12 cellular contexts compared by ENCODE assay signal in the genomic region with DNA sequence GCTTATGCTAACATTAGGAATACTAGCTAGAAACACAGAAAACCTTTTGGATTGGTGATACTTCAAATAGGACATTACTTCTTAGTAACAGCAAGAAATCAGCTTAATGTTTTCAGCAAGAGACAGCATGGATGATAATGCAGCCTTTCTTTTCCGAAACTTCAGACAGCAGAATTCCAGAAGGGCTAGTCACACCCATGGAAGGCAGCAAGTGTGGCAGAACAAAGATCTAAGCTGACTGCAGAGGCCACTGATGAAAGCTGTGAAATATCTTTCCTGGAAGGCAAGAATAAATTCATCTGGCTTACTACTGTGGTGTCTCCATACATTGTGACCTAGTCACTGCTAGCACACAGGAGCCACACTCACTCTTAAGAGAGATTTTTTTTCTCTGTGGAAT.
DNase-seq lines count a peak whose midpoint lies in the region; ATAC-seq and TF ChIP-seq lines count a peak whose summit lies in the region.
"Had no signal": no experiment of that assay in that cellular context is flagged by ENCODE, and none has a peak within 500 bp of the region (broad histone marks: within the 10 kb centered on the region; RNA-seq: fewer than 3 reads in every experiment).

No MANE protein-coding gene starts in this region.

- H3K27me3 Mint-ChIP-seq in CD4-positive, alpha-beta T cell: no peaks in the 10 kb centered on the region
- H3K27me3 Mint-ChIP-seq in WTC11 (ENCODE audit: low read depth) (no peaks in the 10 kb centered on the region), nephron (ENCODE audit: low read depth) (no peaks in the 10 kb centered on the region)
- H3K27me3 Mint-ChIP-seq in naive thymus-derived CD8-positive, alpha-beta T cell: no peaks in the 10 kb centered on the region

- ATAC-seq in CD4-positive, alpha-beta T cell (ENCODE audit: poor library complexity): no peak
- ATAC-seq in WTC11 (no peak), HG02852 (IDR thresholded peaks at IDR 0.05; ENCODE audit: unreplicated experiment) (no peak)
- no peak for ATAC-seq in naive thymus-derived CD8-positive, alpha-beta T cell

- peak overlapping the region; percentile 28 for H3K27ac Mint-ChIP-seq in CD4-positive, alpha-beta T cell
- H3K27ac Mint-ChIP-seq in WTC11 (0 out of 2 replicates have a peak overlapping the region, but pooled peaks have one; percentile 6), nephron (peak overlapping the region in 2 of 3 experiments; percentile 8 to 46)
- no peak overlapping the region for H3K27ac Mint-ChIP-seq in naive thymus-derived CD8-positive, alpha-beta T cell

- H3K27ac ChIP-seq in CD4-positive, alpha-beta T cell (ENCODE audit: low read depth, low read length): no peak overlapping the region
- H3K27ac ChIP-seq: BLaER1 had no signal

- H3K27me3 ChIP-seq in CD4-positive, alpha-beta T cell (ENCODE audit: control insufficient read depth, insufficient read depth, low read length): no peaks in the 10 kb centered on the region
- H3K27me3 ChIP-seq: BLaER1 had no signal

- no peak for DNase-seq in CD4-positive, alpha-beta T cell
- DNase-seq in WTC11 (ENCODE audit: low spot score): no peak
- peak; percentile 96 for DNase-seq in foreskin melanocyte
- DNase-seq in HPDE6-E6E7 (ENCODE audit: extremely low spot score): no peak
- DNase-seq in UCSD-AML1 (lab: John Stamatoyannopoulos, UW; ENCODE audit: unreplicated experiment): no peak
- no peak for DNase-seq in naive thymus-derived CD8-positive, alpha-beta T cell
- DNase-seq: activated CD4-positive, alpha-beta T cell treated with anti-CD3 and anti-CD28 coated beads, Interleukin-2, amount 50 U/mL, for 4 hours; hypothalamus; NCI-H524 treated with DMSO at 0.1 percent for 48 hours had no signal

- H3K4me3 Mint-ChIP-seq in CD4-positive, alpha-beta T cell: no peak overlapping the region
- H3K4me3 Mint-ChIP-seq in WTC11 (no peak overlapping the region), nephron (no peak overlapping the region)
- H3K4me3 Mint-ChIP-seq in naive thymus-derived CD8-positive, alpha-beta T cell: no peak overlapping the region

- H3K9me3 ChIP-seq in CD4-positive, alpha-beta T cell (ENCODE audit: control insufficient read depth, low read length): peaks cover 14% of the 10 kb centered on the region

- POLR2A ChIA-PET in CD4-positive, alpha-beta T cell (lab: Charles Lee): no interaction called here
- POLR2A ChIA-PET in WTC11 (lab: Charles Lee): no interaction called here
- POLR2A ChIA-PET in naive thymus-derived CD8-positive, alpha-beta T cell (lab: Charles Lee): no interaction called here

- intact Hi-C loops in CD4-positive, alpha-beta T cell (cut with DNase I, micrococcal nuclease): no loop called here

- no peaks in the 10 kb centered on the region for H3K4me1 Mint-ChIP-seq in CD4-positive, alpha-beta T cell (ENCODE audit: low read depth)
- H3K4me1 Mint-ChIP-seq in WTC11 (no peaks in the 10 kb centered on the region), nephron (peaks cover 40% of the 10 kb centered on the region)
- peaks cover 0 to 3% (median 0%) of the 10 kb centered on the region in 4 donors for H3K4me1 Mint-ChIP-seq in naive thymus-derived CD8-positive, alpha-beta T cell

- H3K36me3 Mint-ChIP-seq in CD4-positive, alpha-beta T cell (ENCODE audit: low read depth): peaks cover 73% of the 10 kb centered on the region
- H3K36me3 Mint-ChIP-seq in WTC11 (peaks cover 31% of the 10 kb centered on the region), nephron (ENCODE audit: low read depth) (peaks cover 70% of the 10 kb centered on the region)
- peaks cover 53 to 70% (median 61%) of the 10 kb centered on the region in 3 donors for H3K36me3 Mint-ChIP-seq in naive thymus-derived CD8-positive, alpha-beta T cell

- peaks cover 14% of the 10 kb centered on the region for H3K9me3 Mint-ChIP-seq in CD4-positive, alpha-beta T cell
- H3K9me3 Mint-ChIP-seq in WTC11 (peaks cover 6% of the 10 kb centered on the region), nephron (peaks cover 13% of the 10 kb centered on the region)
- peaks cover 9 to 42% (median 24%) of the 10 kb centered on the region in 9 donors for H3K9me3 Mint-ChIP-seq in naive thymus-derived CD8-positive, alpha-beta T cell

- CTCF ChIA-PET in CD4-positive, alpha-beta T cell (lab: Charles Lee): no interaction called here
- CTCF ChIA-PET in WTC11 (lab: Charles Lee): no interaction called here

- TF ChIP-seq CTCF in CD4-positive, alpha-beta T cell (IDR thresholded peaks at IDR 0.05): no peak
- no peak for TF ChIP-seq CTCF in WTC11 (IDR thresholded peaks at IDR 0.05)
- TF ChIP-seq CTCF in nephron (IDR thresholded peaks at IDR 0.05; ENCODE audit: unreplicated experiment in 3 of 3): no peak

TF ChIP-seq in WTC11, 78 proteins besides CTCF, POLR2A, EP300 and RAD21:
- no peak for TF ChIP-seq ZNF396 (CRISPR knock-in tag; IDR thresholded peaks at IDR 0.05; ENCODE audit: borderline replicate concordance)
- TF ChIP-seq, protein P1, sequence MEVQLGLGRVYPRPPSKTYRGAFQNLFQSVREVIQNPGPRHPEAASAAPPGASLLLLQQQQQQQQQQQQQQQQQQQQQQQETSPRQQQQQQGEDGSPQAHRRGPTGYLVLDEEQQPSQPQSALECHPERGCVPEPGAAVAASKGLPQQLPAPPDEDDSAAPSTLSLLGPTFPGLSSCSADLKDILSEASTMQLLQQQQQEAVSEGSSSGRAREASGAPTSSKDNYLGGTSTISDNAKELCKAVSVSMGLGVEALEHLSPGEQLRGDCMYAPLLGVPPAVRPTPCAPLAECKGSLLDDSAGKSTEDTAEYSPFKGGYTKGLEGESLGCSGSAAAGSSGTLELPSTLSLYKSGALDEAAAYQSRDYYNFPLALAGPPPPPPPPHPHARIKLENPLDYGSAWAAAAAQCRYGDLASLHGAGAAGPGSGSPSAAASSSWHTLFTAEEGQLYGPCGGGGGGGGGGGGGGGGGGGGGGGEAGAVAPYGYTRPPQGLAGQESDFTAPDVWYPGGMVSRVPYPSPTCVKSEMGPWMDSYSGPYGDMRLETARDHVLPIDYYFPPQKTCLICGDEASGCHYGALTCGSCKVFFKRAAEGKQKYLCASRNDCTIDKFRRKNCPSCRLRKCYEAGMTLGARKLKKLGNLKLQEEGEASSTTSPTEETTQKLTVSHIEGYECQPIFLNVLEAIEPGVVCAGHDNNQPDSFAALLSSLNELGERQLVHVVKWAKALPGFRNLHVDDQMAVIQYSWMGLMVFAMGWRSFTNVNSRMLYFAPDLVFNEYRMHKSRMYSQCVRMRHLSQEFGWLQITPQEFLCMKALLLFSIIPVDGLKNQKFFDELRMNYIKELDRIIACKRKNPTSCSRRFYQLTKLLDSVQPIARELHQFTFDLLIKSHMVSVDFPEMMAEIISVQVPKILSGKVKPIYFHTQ (CRISPR knock-in tag; IDR thresholded peaks at IDR 0.05): no peak

Comparison
In these comparisons a context has a peak if more than half of its experiments do, and no peak if none do; other contexts are left out.
1. H3K27ac Mint-ChIP-seq: peak in CD4-positive, alpha-beta T cell (single experiment), WTC11 (single experiment) and nephron (2 of 3); none in naive thymus-derived CD8-positive, alpha-beta T cell (0 of 10).